8 cellular contexts compared by ENCODE assay signal in the genomic region with DNA sequence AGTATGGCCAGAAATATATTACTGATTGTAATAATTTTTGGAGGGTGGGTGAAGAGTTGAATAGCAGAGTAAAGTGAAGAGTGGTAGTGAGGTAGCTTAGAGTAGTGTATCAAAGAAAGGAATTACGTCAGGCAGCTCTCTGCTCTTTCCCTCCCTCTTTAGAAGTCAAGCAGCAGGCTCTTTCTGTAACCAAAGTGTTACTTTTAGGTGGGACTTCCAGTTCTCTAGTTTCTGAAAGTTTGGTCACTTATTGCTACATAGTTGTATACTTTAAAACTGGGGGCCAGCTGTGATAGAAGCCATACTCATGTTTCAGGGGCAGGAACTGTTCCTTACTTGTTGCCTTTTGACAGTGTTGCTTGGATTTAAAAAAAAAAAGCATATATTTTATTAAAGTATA. TPM values are rescaled to one million over a fixed set of nuclear protein-coding genes. Genes with fewer than 3 reads are reported as not detected.
DNase-seq lines count a peak whose midpoint lies in the region; ATAC-seq and TF ChIP-seq lines count a peak whose summit lies in the region.

No MANE protein-coding gene starts in this region.

- H3K27ac ChIP-seq in IMR-90 (ENCODE audit: insufficient read depth, low read length) = no peak overlapping the region; the same call in 1 of the 2 replicates
- no peak overlapping the region for H3K27ac ChIP-seq in hepatocyte

- no peak overlapping the region for H4K8ac ChIP-seq in IMR-90 (ENCODE audit: low read depth in 2 of 2, low read length in 2 of 2)

- H3K79me2 ChIP-seq in hepatocyte = peaks cover 96% of the 10 kb centered on the region

- CTCF ChIA-PET in IMR-90 (lab: Yijun Ruan, JAX) = interaction anchor here (2.4 kb wide), 1 partner anchor 11 kb away, joined by 6 read pairs; no protein-coding TSS in a partner anchor

- dilution Hi-C loops in IMR-90 (cut with HindIII; ENCODE audit: low sequenced_read_pairs, unreplicated experiment) = no loop called here

- H2BK15ac ChIP-seq in IMR-90 (ENCODE audit: low read depth, low read length) = no peak overlapping the region; the same call in 2 of the 3 replicates

- H3K18ac ChIP-seq in IMR-90 (ENCODE audit: low read depth, low read length) = no peak overlapping the region

- H2AK9ac ChIP-seq in IMR-90 (replicated peaks; ENCODE audit: low read depth, low read length, poor library complexity) = no peak overlapping the region

- no peaks in the 10 kb centered on the region for H3K9me1 ChIP-seq in IMR-90 (ENCODE audit: insufficient read depth, low read length)

- TF ChIP-seq RAD21 in IMR-90 (IDR thresholded peaks at IDR 0.05; ENCODE audit: low read length) = no peak

- H3K4ac ChIP-seq in IMR-90 (ENCODE audit: low read depth, low read length) = no peak overlapping the region; the same call in 1 of the 2 replicates

- no peak overlapping the region; the same call in 1 of the 2 replicates for H3K9ac ChIP-seq in IMR-90 (ENCODE audit: low read depth, low read length)

- H3K4me2 ChIP-seq in IMR-90 (ENCODE audit: low read depth, low read length) (peak overlapping the region; percentile 16; the same call in 1 of the 2 replicates), hepatocyte (peak overlapping the region; percentile 11)

- POLR2A ChIA-PET in IMR-90 (lab: Charles Lee; ENCODE audit: unreplicated experiment) = no interaction called here

- ATAC-seq in GM21381 (IDR thresholded peaks at IDR 0.05; ENCODE audit: unreplicated experiment) (peak; percentile 58), IMR-90 (ENCODE audit: low read depth) (peak; percentile 24; the same call in 1 of the 2 replicates)

- H3K9me2 ChIP-seq in hepatocyte (replicated peaks; ENCODE audit: insufficient read depth) = no peaks in the 10 kb centered on the region

- no peak overlapping the region for H3K23ac ChIP-seq in IMR-90 (ENCODE audit: low read depth, low read length)

- H2BK5ac ChIP-seq in IMR-90 (ENCODE audit: low read depth, low read length, poor library complexity, severe bottlenecking) = peak overlapping the region; percentile 33

- no TSS peak for BruUV-seq in IMR-90 (replicated peaks; lab: Mats Ljungman, UMichigan)

- DNase-seq in GM10266 (ENCODE audit: extremely low spot score) (peak; percentile 38), IMR-90 (peak; percentile 28), hepatocyte (ENCODE audit: low spot score) (peak; percentile 6), NCI-H187 treated with DMSO at 0.1 percent for 48 hours (lab: John Stamatoyannopoulos, UW) (no peak), HK-2 (ENCODE audit: unreplicated experiment) (no peak), NCI-H1436 (lab: John Stamatoyannopoulos, UW) (no peak)
- no peak for DNase-seq in NK-92 treated with Interleukin-12 subunit alpha and Interleukin-12 subunit beta, amount 100 ng/mL, for 24 hours (lab: John Stamatoyannopoulos, UW)

- no peak overlapping the region for H4K5ac ChIP-seq in IMR-90 (ENCODE audit: low read depth, low read length)

- H3K56ac ChIP-seq in IMR-90 (ENCODE audit: extremely low read depth, insufficient read depth, low read length) = no peak overlapping the region

- WGBS in IMR-90 (ENCODE audit: extremely low coverage in 2 of 2, insufficient read length in 1 of 2), 2 experiments = no CpG with 5 or more reads among the region's 1 CpG
- WGBS in hepatocyte (ENCODE audit: low lambda C conversion rate, missing lambda C conversion rate) = 81% methylated on average over 1 of the region's 1 CpG

- peaks cover 2% of the 10 kb centered on the region; the same call in 1 of the 2 replicates for H3K4me1 ChIP-seq in IMR-90 (ENCODE audit: control insufficient read depth, insufficient read depth, low read length)
- peaks cover 7% of the 10 kb centered on the region for H3K4me1 ChIP-seq in hepatocyte (ENCODE audit: insufficient read depth)

- no peak overlapping the region for H2BK20ac ChIP-seq in IMR-90 (ENCODE audit: low read depth, low read length)

- no peak overlapping the region for H3K14ac ChIP-seq in IMR-90 (replicated peaks; ENCODE audit: low read depth, low read length)

- H2AFZ ChIP-seq in IMR-90 (replicated peaks; ENCODE audit: low read length, poor library complexity) (no peak overlapping the region), hepatocyte (no peak overlapping the region)

- H3K4me3 ChIP-seq in IMR-90 (ENCODE audit: insufficient read depth, low read depth, low read length) (no peak overlapping the region), hepatocyte (no peak overlapping the region)

- peaks cover 0 to 40% of the 10 kb centered on the region in 2 experiments for H3K79me1 ChIP-seq in IMR-90 (ENCODE audit: low read depth in 1 of 2, low read length in 2 of 2)

- intact Hi-C loops in IMR-90 (cut with micrococcal nuclease) = no loop called here

- no peaks in the 10 kb centered on the region for H3K27me3 ChIP-seq in IMR-90 (ENCODE audit: control insufficient read depth, insufficient read depth, low read length)
- H3K27me3 ChIP-seq in hepatocyte = no peaks in the 10 kb centered on the region

- no peak overlapping the region for H2AK5ac ChIP-seq in IMR-90 (ENCODE audit: low read depth, low read length)

- no peak overlapping the region for H2BK120ac ChIP-seq in IMR-90 (ENCODE audit: low read depth, low read length)

- no peak for TF ChIP-seq CTCF in GM10266 (IDR thresholded peaks at IDR 0.05; ENCODE audit: control insufficient read depth, insufficient read depth, low read depth, missing control alignments)
- TF ChIP-seq CTCF in IMR-90 (conservative IDR thresholded peaks at IDR 0.05; ENCODE audit: low read depth, low read length) = no peak
- TF ChIP-seq CTCF in hepatocyte (IDR thresholded peaks at IDR 0.05; ENCODE audit: poor library complexity) = no peak

- H4K91ac ChIP-seq in IMR-90 (ENCODE audit: insufficient read depth, low read depth, low read length) = no peak overlapping the region

- H4K20me1 ChIP-seq in IMR-90 (ENCODE audit: insufficient read depth, low read length) (no peaks in the 10 kb centered on the region), hepatocyte (ENCODE audit: insufficient read depth, poor library complexity, severe bottlenecking) (peaks cover 5% of the 10 kb centered on the region)

- no peak for TF ChIP-seq POLR2A in IMR-90 (IDR thresholded peaks at IDR 0.05; ENCODE audit: low read depth, low read length)

- in situ Hi-C loops in IMR-90 (cut with MboI; ENCODE audit: low sequenced_read_pairs) = loop anchor here (25.0 kb wide), 2 partner anchors 391 to 1534 kb away; no protein-coding TSS in a partner anchor

- H3K36me3 ChIP-seq in IMR-90 (ENCODE audit: control insufficient read depth, insufficient read depth, low read length) (no peaks in the 10 kb centered on the region), hepatocyte (replicated peaks; ENCODE audit: insufficient read depth, low read depth) (no peaks in the 10 kb centered on the region)

- H3K9me3 ChIP-seq in IMR-90 (ENCODE audit: control insufficient read depth, insufficient read depth, low read length) (no peaks in the 10 kb centered on the region; the same call in 1 of the 2 replicates), hepatocyte (ENCODE audit: low read depth) (no peaks in the 10 kb centered on the region)

TF ChIP-seq in IMR-90, 13 proteins besides CTCF, POLR2A, EP300 and RAD21:
- no peak for TF ChIP-seq CHD1 (IDR thresholded peaks at IDR 0.05; ENCODE audit: low read depth, low read length)
- no peak for TF ChIP-seq RFX5 (IDR thresholded peaks at IDR 0.05; ENCODE audit: low read depth, low read length)
- no peak for TF ChIP-seq MXI1 (IDR thresholded peaks at IDR 0.05; ENCODE audit: borderline replicate concordance, low read depth, low read length)
- TF ChIP-seq, protein P1, sequence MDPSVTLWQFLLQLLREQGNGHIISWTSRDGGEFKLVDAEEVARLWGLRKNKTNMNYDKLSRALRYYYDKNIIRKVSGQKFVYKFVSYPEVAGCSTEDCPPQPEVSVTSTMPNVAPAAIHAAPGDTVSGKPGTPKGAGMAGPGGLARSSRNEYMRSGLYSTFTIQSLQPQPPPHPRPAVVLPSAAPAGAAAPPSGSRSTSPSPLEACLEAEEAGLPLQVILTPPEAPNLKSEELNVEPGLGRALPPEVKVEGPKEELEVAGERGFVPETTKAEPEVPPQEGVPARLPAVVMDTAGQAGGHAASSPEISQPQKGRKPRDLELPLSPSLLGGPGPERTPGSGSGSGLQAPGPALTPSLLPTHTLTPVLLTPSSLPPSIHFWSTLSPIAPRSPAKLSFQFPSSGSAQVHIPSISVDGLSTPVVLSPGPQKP (IDR thresholded peaks at IDR 0.05; ENCODE audit: borderline replicate concordance, low read depth, low read length) = no peak
- no peak for TF ChIP-seq RCOR1 (IDR thresholded peaks at IDR 0.05; ENCODE audit: insufficient replicate concordance, low read length)

RNA-seq across cellular contexts. Expression of gene ATF7IP, which starts 30.6 kb away (rescaled TPM):
- total RNA-seq in IMR-90 (2012; rRNA removed) (22.8 and 30.6 TPM in 2 replicates), hepatocyte (46.4 and 52.5 TPM in 2 replicates)
- polyA plus RNA-seq in IMR-90 (2012; rRNA removed) (8.5 and 9.4 TPM in 2 replicates), hepatocyte (24.8 and 28.8 TPM in 2 replicates)
- 2.5 and 2.8 TPM in 2 replicates for polyA plus RNA-seq in IMR-90 (2012; cell fraction: cytosol; rRNA removed)
- polyA plus RNA-seq in IMR-90 (2012; cell fraction: nucleus; rRNA removed; ENCODE audit: low replicate concordance) = 5.6 and 9.8 TPM in 2 replicates

Comparison
In these comparisons a context has a peak if more than half of its experiments do, and no peak if none do; other contexts are left out.
1. DNase-seq: peak in GM10266 (single experiment), IMR-90 (single experiment) and hepatocyte (single experiment); none in NCI-H187 treated with DMSO at 0.1 percent for 48 hours (single experiment), HK-2 (single experiment), NCI-H1436 (single experiment) and NK-92 treated with Interleukin-12 subunit alpha and Interleukin-12 subunit beta, amount 100 ng/mL, for 24 hours (single experiment).